In genomic region chr11:2988361-2988762, GRCh38 we compare ENCODE assay signal across 8 cellular contexts. TPM values are rescaled to one million over a fixed set of nuclear protein-coding genes. Genes with fewer than 3 reads are reported as not detected.
DNase-seq lines count a peak whose midpoint lies in the region; ATAC-seq and TF ChIP-seq lines count a peak whose summit lies in the region.

No MANE protein-coding gene starts in this region.

- H3K36me3 Mint-ChIP-seq in T-cell (peaks cover 7% of the 10 kb centered on the region), endothelial cell (ENCODE audit: low read depth, unreplicated experiment) (peaks cover 7% of the 10 kb centered on the region)

- H3K36me3 ChIP-seq in HCT116 (ENCODE audit: control insufficient read depth in 1 of 2, insufficient read depth in 2 of 2, low read length in 2 of 2) (peaks cover 0 to 7% of the 10 kb centered on the region in 2 experiments; a peak in 1 of 4 replicates), psoas muscle (ENCODE audit: insufficient read depth in 1 of 2, low read depth in 1 of 2) (no peaks in the 10 kb centered on the region)

- H2AFZ ChIP-seq in HCT116 (ENCODE audit: low read depth, low read length, poor library complexity, severe bottlenecking): no peak overlapping the region

- peaks cover 20% of the 10 kb centered on the region for H4K20me1 ChIP-seq in HCT116 (ENCODE audit: insufficient read depth)

- H3K27ac ChIP-seq in HCT116 (ENCODE audit: low read depth, low read length) (no peak overlapping the region; the same call in 1 of the 2 replicates), psoas muscle (peak overlapping the region; percentile 47)

- no TSS peak for BruUV-seq in HCT116 (replicated peaks; lab: Mats Ljungman, UMichigan)

- peaks cover 85% of the 10 kb centered on the region for H3K79me2 ChIP-seq in HCT116 (ENCODE audit: insufficient read depth, low read length)

- peak overlapping the region; percentile 91 to 92 for H3K27ac Mint-ChIP-seq in T-cell
- peak overlapping the region; percentile 70 for H3K27ac Mint-ChIP-seq in endothelial cell (ENCODE audit: unreplicated experiment)

- no peaks in the 10 kb centered on the region for H3K9me3 Mint-ChIP-seq in T-cell
- H3K9me3 Mint-ChIP-seq in endothelial cell (ENCODE audit: unreplicated experiment): no peaks in the 10 kb centered on the region

- no peaks in the 10 kb centered on the region for H3K27me3 Mint-ChIP-seq in T-cell
- H3K27me3 Mint-ChIP-seq in endothelial cell (ENCODE audit: unreplicated experiment): peaks cover 7% of the 10 kb centered on the region

- H3K4me1 ChIP-seq in HCT116 (ENCODE audit: control insufficient read depth in 1 of 2, insufficient read depth in 2 of 2, low read length in 2 of 2) (peaks cover 15 to 28% of the 10 kb centered on the region in 2 experiments; a peak in 3 of 4 replicates), psoas muscle (peaks cover 43% of the 10 kb centered on the region)

- intact Hi-C loops in HCT116 (cut with micrococcal nuclease): no loop called here
- intact Hi-C loops in psoas muscle (cut with DNase I): no loop called here
- intact Hi-C loops in cardiac septum (cut with DNase I): no loop called here

- CTCF ChIA-PET in HCT116 (lab: Charles Lee): no interaction called here
- CTCF ChIA-PET in T-cell (lab: Charles Lee): interaction anchor here in 1 of 2 donors (1.0 to 2.7 kb wide), 2 partner anchors 12 to 61 kb away, joined by 3 to 12 read pairs; no protein-coding TSS in a partner anchor

- no peak for ATAC-seq in HCT116
- peak in 2 of 4 experiments; percentile 3 to 4 for ATAC-seq in T-cell (replicated peaks in 1 of 4)
- no peak for ATAC-seq in psoas muscle
- ATAC-seq in HG02678 (IDR thresholded peaks at IDR 0.05; ENCODE audit: unreplicated experiment): no peak

- peak overlapping the region; percentile 86; the same call in 1 of the 2 replicates for H3K4me2 ChIP-seq in HCT116 (ENCODE audit: low read length)

- H3K9me3 ChIP-seq in HCT116 (ENCODE audit: control insufficient read depth in 1 of 2, insufficient read depth in 1 of 2, low read depth in 1 of 2, low read length in 2 of 2) (no peaks in the 10 kb centered on the region), psoas muscle (no peaks in the 10 kb centered on the region)

- no peak overlapping the region for H3K9ac ChIP-seq in HCT116 (ENCODE audit: low read length)

- no peak for DNase-seq in HCT116 (ENCODE audit: low read depth, low spot score)
- peak in 6 of 34 experiments; percentile 6 to 40 (median 12) for DNase-seq in T-cell
- no peak for DNase-seq in endothelial cell (ENCODE audit: low spot score)
- no peak for DNase-seq in psoas muscle
- DNase-seq in activated effector memory CD4-positive, alpha-beta T cell treated with anti-CD3 and anti-CD28 coated beads, Interleukin-2, amount 50 U/mL, for 16 hours: no peak
- DNase-seq in NCI-H510A treated with DMSO at 0.1 percent for 48 hours (lab: John Stamatoyannopoulos, UW): no peak
- DNase-seq in cardiac septum (ENCODE audit: low spot score): no peak

- H3K9me2 ChIP-seq in HCT116 (ENCODE audit: insufficient read depth): no peaks in the 10 kb centered on the region

- 62 to 73% (median 68%) methylated on average over 5 of the region's 5 CpGs for WGBS in psoas muscle, 3 donors

- peaks cover 55 to 64% (median 58%) of the 10 kb centered on the region in 3 donors for H3K4me1 Mint-ChIP-seq in T-cell
- peaks cover 38% of the 10 kb centered on the region for H3K4me1 Mint-ChIP-seq in endothelial cell (ENCODE audit: unreplicated experiment)

- TF ChIP-seq RAD21 in HCT116 (IDR thresholded peaks at IDR 0.05; ENCODE audit: low read depth): no peak

- TF ChIP-seq CTCF in HCT116 (IDR thresholded peaks at IDR 0.05 in 2 of 3, conservative IDR thresholded peaks at IDR 0.05 in 1 of 3; ENCODE audit: borderline replicate concordance in 1 of 3, insufficient read depth in 1 of 3, low read depth in 2 of 3, low read length in 2 of 3) (no peak), endothelial cell (IDR thresholded peaks at IDR 0.05; ENCODE audit: unreplicated experiment) (no peak), psoas muscle (IDR thresholded peaks at IDR 0.05) (no peak)

- TF ChIP-seq POLR2A in HCT116 (IDR thresholded peaks at IDR 0.05; ENCODE audit: borderline replicate concordance, extremely low read depth, insufficient read depth, insufficient read length): no peak

- H3K4me3 ChIP-seq in HCT116 (replicated peaks in 1 of 2; ENCODE audit: low read depth in 1 of 2, low read length in 2 of 2): no peak overlapping the region
- H3K4me3 ChIP-seq in psoas muscle: peak overlapping the region; percentile 94

- RAD21 ChIA-PET in HCT116 (lab: Charles Lee; ENCODE audit: low non-redundant PET in 1 of 2, low total read pairs in 2 of 2, uncharacterized antibody in 2 of 2, unreplicated experiment in 2 of 2): no interaction called here

- H3K27me3 ChIP-seq in HCT116 (ENCODE audit: insufficient read depth, low read length): no peaks in the 10 kb centered on the region
- no peaks in the 10 kb centered on the region for H3K27me3 ChIP-seq in psoas muscle (ENCODE audit: insufficient read depth in 3 of 3, low read length in 2 of 3)

- POLR2A ChIA-PET in HCT116 (lab: Charles Lee) (no interaction called here), T-cell (lab: Charles Lee) (interaction anchor here (1.0 to 1.6 kb wide), 4 partner anchors 10 to 26 kb away, joined by 3 to 4 read pairs (median 4); no protein-coding TSS in a partner anchor)

- H3K4me3 Mint-ChIP-seq in T-cell (peak overlapping the region; percentile 85 to 99 (median 98)), endothelial cell (ENCODE audit: unreplicated experiment) (peak overlapping the region; percentile 35)

TF ChIP-seq in HCT116, 20 proteins besides CTCF, POLR2A, EP300 and RAD21:
- TF ChIP-seq YY1 (IDR thresholded peaks at IDR 0.05; ENCODE audit: extremely low read depth, insufficient replicate concordance, low read depth, low read length) (no peak), JUND (IDR thresholded peaks at IDR 0.05) (no peak), EGR1 (IDR thresholded peaks at IDR 0.05; ENCODE audit: low read depth) (no peak), CBX3 (IDR thresholded peaks at IDR 0.05; ENCODE audit: low read depth) (no peak), EZH2phosphoT487 (IDR thresholded peaks at IDR 0.05; ENCODE audit: borderline replicate concordance) (no peak), CEBPB (IDR thresholded peaks at IDR 0.05; ENCODE audit: low read depth) (no peak), MAX (IDR thresholded peaks at IDR 0.05) (no peak), ZBTB33 (IDR thresholded peaks at IDR 0.05; ENCODE audit: extremely low read depth, insufficient replicate concordance, low read length) (no peak)
TF ChIP-seq in HCT116: peak in this region for 0.

RNA-seq across cellular contexts. Expression of gene NAP1L4, which starts 3.8 kb away (rescaled TPM):
- total RNA-seq in HCT116 (2021; ENCODE audit: unreplicated experiment) (144 TPM), T-cell (100 to 1,000 TPM; 253 to 388 (median 299) TPM), endothelial cell (ENCODE audit: unreplicated experiment) (148 TPM), psoas muscle (100 to 1,000 TPM; 143 to 153 (median 147) TPM), cardiac septum (189 TPM)
- polyA plus RNA-seq in HCT116 (2012): 63.0 and 82.2 TPM in 2 replicates
- polyA plus RNA-seq in psoas muscle: 100 to 1,000 TPM; 121 to 140 (median 139) TPM

RNA-seq across cellular contexts. Expression of gene PHLDA2, which starts 59.1 kb away (rescaled TPM):
- total RNA-seq in HCT116 (2021; ENCODE audit: unreplicated experiment) (309 TPM), T-cell (1 to 10 TPM in 1 of 5 donors, under 1 TPM in 4; 0.65 to 1.3 (median 0.79) TPM), endothelial cell (ENCODE audit: unreplicated experiment) (8.1 TPM), psoas muscle (1 to 10 TPM in 1 of 4 donors, under 1 TPM in 3; 0.49 to 1.1 (median 0.69) TPM), cardiac septum (2.1 TPM)
- polyA plus RNA-seq in HCT116 (2012): 446 and 495 TPM in 2 replicates
- 1 to 10 TPM in 1 of 3 donors, under 1 TPM in 2; 0.87 to 7.3 (median 0.97) TPM for polyA plus RNA-seq in psoas muscle

Comparison
In these comparisons a context has a peak if more than half of its experiments do, and no peak if none do; other contexts are left out.
1. RNA of gene PHLDA2, which starts 59.1 kb away (total RNA-seq): 309 TPM in HCT116 (single experiment); 8.1 TPM in endothelial cell (single experiment), 2.1 TPM in cardiac septum (single experiment), 0.49 to 1.1 TPM in psoas muscle and 0.65 to 1.3 TPM in T-cell; every median in the first group is over 10 times any median in the second.